9 cellular contexts compared by ENCODE assay signal in genomic region chr7:44917465-44917864, GRCh38.
"Had no signal": no experiment of that assay in that cellular context is flagged by ENCODE, and none has a peak within 500 bp of the region (broad histone marks: within the 10 kb centered on the region; RNA-seq: fewer than 3 reads in every experiment).

No MANE protein-coding gene starts in this region.

- ATAC-seq: GM23338, HCT116 had no signal

- DNase-seq: GM23248, GOT3, H7, H9, HCEC 1CT, HFFc6 had no signal

- H3K27ac Mint-ChIP-seq: GM23338, H9, HFFc6 had no signal

- H3K4me3 Mint-ChIP-seq: GM23338, H9, HFFc6 had no signal

- H3K9me3 ChIP-seq: HAP-1 had no signal

- H3K9me3 Mint-ChIP-seq: HFFc6 had no signal
